In genomic region chr4:184544711-184545409, GRCh38 we compare ENCODE assay signal across 32 cellular contexts.
A peak's percentile ranks its signal among the peaks of the same experiment; 100 is the strongest.
DNase-seq lines count a peak whose midpoint lies in the region; ATAC-seq and TF ChIP-seq lines count a peak whose summit lies in the region.
"Had no signal": no experiment of that assay in that cellular context is flagged by ENCODE, and none has a peak within 500 bp of the region (broad histone marks: within the 10 kb centered on the region; RNA-seq: fewer than 3 reads in every experiment).

No MANE protein-coding gene starts in this region.

- CTCF ChIA-PET in MCF 10A (lab: Yijun Ruan, JAX) (interaction anchor here (0.7 to 1.7 kb wide), 2 partner anchors 156 to 281 kb away, joined by 3 to 7 read pairs; no protein-coding TSS in a partner anchor), mammary epithelial cell (lab: Charles Lee; ENCODE audit: low non-redundant PET) (no interaction called here), WTC11 (lab: Charles Lee) (no interaction called here)

- H3K4me3 ChIP-seq in mammary epithelial cell (replicated peaks in 1 of 3; ENCODE audit: insufficient read depth in 1 of 3, low read depth in 2 of 3, low read length in 3 of 3) (no peak overlapping the region), mesendoderm (ENCODE audit: low read length) (no peak overlapping the region)
- H3K4me3 ChIP-seq: ascending aorta, cardiac muscle cell, prostate gland, sigmoid colon, SK-N-MC, upper lobe of left lung had no signal

- no peak overlapping the region for H3K56ac ChIP-seq in mesendoderm (ENCODE audit: low read length)

- dilution Hi-C loops in mammary epithelial cell (cut with HindIII; ENCODE audit: low sequenced_read_pairs): no loop called here

- DNase-seq in MCF 10A (ENCODE audit: unreplicated experiment) (peak; percentile 6), mammary epithelial cell (no peak), MV-4-11 (lab: John Stamatoyannopoulos, UW) (peak; percentile 50), WTC11 (ENCODE audit: low spot score) (no peak), mesendoderm (peak; percentile 33), NCI-H69 (lab: John Stamatoyannopoulos, UW) (no peak), NCI-H748 (lab: John Stamatoyannopoulos, UW; ENCODE audit: unreplicated experiment) (no peak)
- DNase-seq: activated CD4-positive, alpha-beta T cell treated with anti-CD3 and anti-CD28 coated beads for 48 hours; activated CD8-positive, alpha-beta memory T cell treated with anti-CD3 and anti-CD28 coated beads for 24 hours; activated effector memory CD4-positive, alpha-beta T cell treated with Interleukin-2 at 50 U/mL for 16 hours; activated naive CD8-positive, alpha-beta T cell treated with anti-CD3 and anti-CD28 coated beads for 36 hours; Caco-2; DND-41; IMR-90; islet precursor cell; left ventricle myocardium superior; naive thymus-derived CD4-positive, alpha-beta T cell; NCI-H1694; RPMI8226; sigmoid colon; stimulated activated CD4-positive, alpha-beta T cell treated with anti-CD3 and anti-CD28 coated beads, Interleukin-4, amount 100 ng/mL, for 4 hours; substantia nigra; T-helper 2 cell; upper lobe of left lung had no signal

- no peaks in the 10 kb centered on the region for H3K27me3 ChIP-seq in mammary epithelial cell (ENCODE audit: insufficient read depth, low read length)
- no peaks in the 10 kb centered on the region for H3K27me3 ChIP-seq in mesendoderm (ENCODE audit: insufficient read depth, low read length, poor library complexity)
- H3K27me3 ChIP-seq: ascending aorta, cardiac muscle cell, upper lobe of left lung had no signal

- intact Hi-C loops in MCF 10A (cut with micrococcal nuclease) (no loop called here), mammary epithelial cell (cut with micrococcal nuclease) (no loop called here)

- no peak overlapping the region for H3K4me2 ChIP-seq in mammary epithelial cell (ENCODE audit: insufficient read depth, low read depth, low read length)
- no peak overlapping the region for H3K4me2 ChIP-seq in mesendoderm (ENCODE audit: low read length)

- no peak overlapping the region for H3K27ac Mint-ChIP-seq in MCF 10A (ENCODE audit: low read depth, unreplicated experiment)
- no peak overlapping the region for H3K27ac Mint-ChIP-seq in WTC11
- H3K27ac Mint-ChIP-seq: activated naive CD8-positive, alpha-beta T cell treated with anti-CD3 and anti-CD28 coated beads for 36 hours; dendritic cell treated with granulocyte-macrophage colony-stimulating factor and Interleukin-4, amounts not matched to agents 40 ng/mL and 50 ng/mL, for 4 days; mesothelial cell of epicardium; stimulated activated memory B cell treated with anti-CD40 and anti-IgM and Interleukin-4, amounts not matched to agents 10 μg/mL and 1 μg/mL and 100 μg/mL, for 72 hours had no signal

- H3K4me3 Mint-ChIP-seq in MCF 10A (ENCODE audit: unreplicated experiment) (no peak overlapping the region), WTC11 (no peak overlapping the region)
- H3K4me3 Mint-ChIP-seq: activated naive CD8-positive, alpha-beta T cell treated with anti-CD3 and anti-CD28 coated beads for 36 hours; dendritic cell treated with granulocyte-macrophage colony-stimulating factor and Interleukin-4, amounts not matched to agents 40 ng/mL and 50 ng/mL, for 4 days; mesothelial cell of epicardium; naive thymus-derived CD4-positive, alpha-beta T cell; stimulated activated memory B cell treated with anti-CD40 and anti-IgM and Interleukin-4, amounts not matched to agents 10 μg/mL and 1 μg/mL and 100 μg/mL, for 72 hours had no signal

- H3K9me3 Mint-ChIP-seq in MCF 10A (ENCODE audit: unreplicated experiment): no peaks in the 10 kb centered on the region
- peaks cover 10% of the 10 kb centered on the region for H3K9me3 Mint-ChIP-seq in WTC11
- H3K9me3 Mint-ChIP-seq: activated naive CD8-positive, alpha-beta T cell treated with anti-CD3 and anti-CD28 coated beads for 36 hours; dendritic cell treated with granulocyte-macrophage colony-stimulating factor and Interleukin-4, amounts not matched to agents 40 ng/mL and 50 ng/mL, for 4 days; mesothelial cell of epicardium; stimulated activated memory B cell treated with anti-CD40 and anti-IgM and Interleukin-4, amounts not matched to agents 10 μg/mL and 1 μg/mL and 100 μg/mL, for 72 hours had no signal

- ATAC-seq in WTC11: no peak
- no peak for ATAC-seq in GM21529 (IDR thresholded peaks at IDR 0.05; ENCODE audit: unreplicated experiment)
- ATAC-seq: left ventricle myocardium superior; naive thymus-derived CD4-positive, alpha-beta T cell; stimulated activated memory B cell treated with anti-CD40 and anti-IgM and Interleukin-4, amounts not matched to agents 10 μg/mL and 1 μg/mL and 100 μg/mL, for 72 hours had no signal

- H3K27ac ChIP-seq in mammary epithelial cell (ENCODE audit: insufficient read depth, low read depth, low read length) (no peak overlapping the region), mesendoderm (ENCODE audit: low read depth, low read length) (no peak overlapping the region)
- H3K27ac ChIP-seq: ascending aorta, cardiac muscle cell, prostate gland, sigmoid colon, SK-N-MC, upper lobe of left lung had no signal

- H3K79me2 ChIP-seq in mammary epithelial cell (ENCODE audit: insufficient read depth, low read length): no peaks in the 10 kb centered on the region
- no peaks in the 10 kb centered on the region for H3K79me2 ChIP-seq in mesendoderm (ENCODE audit: control insufficient read depth, insufficient read depth, low read length)

- H4K8ac ChIP-seq in mesendoderm (ENCODE audit: low read depth, low read length): no peak overlapping the region

- H2BK120ac ChIP-seq in mesendoderm (ENCODE audit: low read depth, low read length): no peak overlapping the region

- H3K4me1 Mint-ChIP-seq in MCF 10A (ENCODE audit: insufficient read depth, unreplicated experiment) (no peaks in the 10 kb centered on the region), WTC11 (peaks cover 12% of the 10 kb centered on the region)

- no peaks in the 10 kb centered on the region for H3K27me3 Mint-ChIP-seq in MCF 10A (ENCODE audit: insufficient read depth, unreplicated experiment)
- no peaks in the 10 kb centered on the region for H3K27me3 Mint-ChIP-seq in WTC11 (ENCODE audit: low read depth)
- H3K27me3 Mint-ChIP-seq: activated naive CD8-positive, alpha-beta T cell treated with anti-CD3 and anti-CD28 coated beads for 36 hours; dendritic cell treated with granulocyte-macrophage colony-stimulating factor and Interleukin-4, amounts not matched to agents 40 ng/mL and 50 ng/mL, for 4 days; naive thymus-derived CD4-positive, alpha-beta T cell had no signal

- no peaks in the 10 kb centered on the region for H4K20me1 ChIP-seq in mammary epithelial cell (ENCODE audit: insufficient read depth, low read length)

- 0% methylated on average over 4 of the region's 4 CpGs for WGBS in mammary epithelial cell (ENCODE audit: low coverage, missing lambda C conversion rate)
- no CpG with 5 or more reads among the region's 4 CpGs for WGBS in mesendoderm (ENCODE audit: extremely low coverage, insufficient coverage, low lambda C conversion rate)

- H3K36me3 Mint-ChIP-seq in MCF 10A (ENCODE audit: insufficient read depth, unreplicated experiment): no peaks in the 10 kb centered on the region
- H3K36me3 Mint-ChIP-seq in WTC11: no peaks in the 10 kb centered on the region
- H3K36me3 Mint-ChIP-seq: activated naive CD8-positive, alpha-beta T cell treated with anti-CD3 and anti-CD28 coated beads for 36 hours; mesothelial cell of epicardium; naive thymus-derived CD4-positive, alpha-beta T cell; stimulated activated memory B cell treated with anti-CD40 and anti-IgM and Interleukin-4, amounts not matched to agents 10 μg/mL and 1 μg/mL and 100 μg/mL, for 72 hours had no signal

- no peak overlapping the region for H4K5ac ChIP-seq in mesendoderm (ENCODE audit: low read length)

- no peak overlapping the region for H3K9ac ChIP-seq in mammary epithelial cell (ENCODE audit: insufficient read depth, low read length)
- no peak overlapping the region for H3K9ac ChIP-seq in mesendoderm (ENCODE audit: low read length)

- POLR2A ChIA-PET in MCF 10A (lab: Yijun Ruan, JAX) (interaction anchor here (0.8 kb wide), 1 partner anchor 281 kb away, joined by 3 read pairs; no protein-coding TSS in a partner anchor), WTC11 (lab: Charles Lee) (no interaction called here)

- no peak overlapping the region for H2AK5ac ChIP-seq in mesendoderm (ENCODE audit: low read length)

- no peaks in the 10 kb centered on the region for H3K4me1 ChIP-seq in mammary epithelial cell (ENCODE audit: insufficient read depth, low read length)
- no peaks in the 10 kb centered on the region for H3K4me1 ChIP-seq in mesendoderm (ENCODE audit: control insufficient read depth, low read depth, low read length)
- H3K4me1 ChIP-seq: ascending aorta, Caco-2, prostate gland, sigmoid colon had no signal

- no peak overlapping the region for H3K23ac ChIP-seq in mesendoderm (ENCODE audit: low read length)

- H3K9me3 ChIP-seq in mammary epithelial cell (replicated peaks; ENCODE audit: insufficient read depth, low read length): no peaks in the 10 kb centered on the region
- H3K9me3 ChIP-seq: ascending aorta, Caco-2, prostate gland, sigmoid colon, upper lobe of left lung had no signal

- no peaks in the 10 kb centered on the region for H3K79me1 ChIP-seq in mesendoderm (ENCODE audit: low read length)

- H3K36me3 ChIP-seq in mammary epithelial cell (ENCODE audit: insufficient read depth, low read length): no peaks in the 10 kb centered on the region
- no peaks in the 10 kb centered on the region for H3K36me3 ChIP-seq in mesendoderm (ENCODE audit: control insufficient read depth, insufficient read depth, low read length)
- H3K36me3 ChIP-seq: ascending aorta, cardiac muscle cell, prostate gland, sigmoid colon, upper lobe of left lung had no signal

- TF ChIP-seq CTCF in MCF 10A (IDR thresholded peaks at IDR 0.05; ENCODE audit: unreplicated experiment) (no peak), mammary epithelial cell (conservative IDR thresholded peaks at IDR 0.05 in 1 of 2, IDR thresholded peaks at IDR 0.05 in 1 of 2; ENCODE audit: extremely low read depth in 1 of 2, insufficient read depth in 1 of 2, low read depth in 1 of 2, low read length in 2 of 2) (no peak), WTC11 (IDR thresholded peaks at IDR 0.05) (no peak)

- H2BK15ac ChIP-seq in mesendoderm (replicated peaks; ENCODE audit: low read depth): no peak overlapping the region

- no peak overlapping the region for H3K18ac ChIP-seq in mesendoderm (ENCODE audit: low read length)

- H3K4ac ChIP-seq in mesendoderm (ENCODE audit: low read depth, low read length): no peak overlapping the region

- in situ Hi-C loops in mammary epithelial cell (cut with MboI; ENCODE audit: low sequenced_read_pairs in 2 of 2): no loop called here

- H2BK5ac ChIP-seq in mesendoderm (ENCODE audit: low read length): no peak overlapping the region

- BruUV-seq in MCF 10A (replicated peaks; lab: Mats Ljungman, UMichigan) (no TSS peak), mammary epithelial cell (replicated peaks; lab: Mats Ljungman, UMichigan) (no TSS peak)

- H2AFZ ChIP-seq in mammary epithelial cell (ENCODE audit: low read depth, low read length): no peak overlapping the region

TF ChIP-seq in WTC11, 78 proteins besides CTCF, POLR2A, EP300 and RAD21 (continues in another document):
- no peak for TF ChIP-seq NFYB (CRISPR knock-in tag; conservative IDR thresholded peaks at IDR 0.05; ENCODE audit: low read depth)

Comparison
In these comparisons a context has a peak if more than half of its experiments do, and no peak if none do; other contexts are left out.
1. DNase-seq: peak in MCF 10A (single experiment), MV-4-11 (single experiment) and mesendoderm (single experiment); none in mammary epithelial cell (single experiment), WTC11 (single experiment), NCI-H69 (single experiment) and NCI-H748 (single experiment).